In the genomic region with DNA sequence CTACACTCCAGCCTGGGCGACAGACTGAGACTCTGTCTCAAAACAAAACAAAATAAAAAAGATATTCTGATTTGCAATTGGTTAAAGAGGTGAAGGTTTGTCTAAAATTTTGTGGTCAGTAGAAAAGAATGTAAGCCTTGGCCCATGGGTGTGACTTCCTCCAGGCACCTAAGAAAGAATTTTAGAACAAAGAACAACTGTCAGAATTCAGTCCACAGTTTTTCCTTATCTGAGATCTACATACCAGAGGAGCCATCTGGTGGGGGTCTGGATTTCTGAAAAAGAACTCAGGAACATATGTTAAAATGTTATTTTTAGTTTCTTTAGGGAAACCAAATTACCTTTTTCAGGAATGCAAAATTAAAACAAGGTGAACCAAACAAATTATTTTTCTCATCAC, we compare ENCODE assay signal across 20 cellular contexts.
A peak's percentile ranks its signal among the peaks of the same experiment; 100 is the strongest.
DNase-seq lines count a peak whose midpoint lies in the region; ATAC-seq, FAIRE-seq and TF ChIP-seq lines count a peak whose summit lies in the region.
"Had no signal": no experiment of that assay in that cellular context is flagged by ENCODE, and none has a peak within 500 bp of the region (broad histone marks: within the 10 kb centered on the region; RNA-seq: fewer than 3 reads in every experiment).

No MANE protein-coding gene starts in this region.

- H3K9me3 ChIP-seq in adipocyte (ENCODE audit: control insufficient read depth, low read length): no peaks in the 10 kb centered on the region
- H3K9me3 ChIP-seq: adrenal gland, sigmoid colon, vagina had no signal

- H3K27me3 ChIP-seq in adipocyte (replicated peaks; ENCODE audit: control insufficient read depth, insufficient read depth, low read length): no peaks in the 10 kb centered on the region
- H3K27me3 ChIP-seq: adrenal gland, neural progenitor cell, sigmoid colon, vagina had no signal

- H3K9ac ChIP-seq in adipocyte (ENCODE audit: low read length): no peak overlapping the region
- H3K9ac ChIP-seq: neural progenitor cell had no signal

- H3K36me3 ChIP-seq in adipocyte (ENCODE audit: control insufficient read depth, insufficient read depth, low read length, severe bottlenecking): no peaks in the 10 kb centered on the region
- H3K36me3 ChIP-seq: adrenal gland, neural progenitor cell, sigmoid colon, vagina had no signal

- TF ChIP-seq POLR2A in GM12891 (IDR thresholded peaks at IDR 0.05; ENCODE audit: low read depth, low read length): no peak

- H3K4me3 ChIP-seq in AG10803 (ENCODE audit: low read length): no peak overlapping the region
- no peak overlapping the region for H3K4me3 ChIP-seq in HFF-Myc (replicated peaks; ENCODE audit: low read depth, low read length)
- no peak overlapping the region for H3K4me3 ChIP-seq in adipocyte (ENCODE audit: low read length)
- H3K4me3 ChIP-seq: adrenal gland, dorsolateral prefrontal cortex, lung, neural progenitor cell, sigmoid colon, vagina had no signal

- no peak for FAIRE-seq in GM12891 (lab: Jason Lieb, UNC)

- H3K4me1 ChIP-seq in adipocyte (ENCODE audit: control insufficient read depth, insufficient read depth, low read length): no peaks in the 10 kb centered on the region
- H3K4me1 ChIP-seq: adrenal gland, sigmoid colon, vagina had no signal

- TF ChIP-seq CTCF in AG10803 (conservative IDR thresholded peaks at IDR 0.05; ENCODE audit: low read length) (no peak), HFF-Myc (IDR thresholded peaks at IDR 0.05; ENCODE audit: low read depth, low read length, missing control alignments) (no peak)

- ATAC-seq in GM21390 (IDR thresholded peaks at IDR 0.05; ENCODE audit: unreplicated experiment): no peak
- no peak for ATAC-seq in HG03159 (IDR thresholded peaks at IDR 0.05; ENCODE audit: unreplicated experiment)
- ATAC-seq: stimulated activated memory B cell treated with anti-CD40 and anti-IgM and Interleukin-4, amounts not matched to agents 10 μg/mL and 1 μg/mL and 100 μg/mL, for 72 hours had no signal

- DNase-seq in AG10803 (ENCODE audit: low read depth) (peak; percentile 17), HFF-Myc (ENCODE audit: extremely low read depth, low read depth) (peak; percentile 63), adipocyte (ENCODE audit: low read depth) (peak; percentile 76), foreskin melanocyte (peak; percentile 31), DMS53 treated with DMSO at 0.1 percent for 48 hours (lab: John Stamatoyannopoulos, UW; ENCODE audit: unreplicated experiment) (no peak), GM12891 (ENCODE audit: insufficient read length, low spot score) (no peak)
- DNase-seq: activated CD4-positive, alpha-beta T cell treated with anti-CD3 and anti-CD28 coated beads, Interleukin-2, amount 50 U/mL, for 48 hours; activated T-cell treated with anti-CD3 and anti-CD28 coated beads, Interleukin-2, amount 50 U/mL, for 48 hours; adrenal gland; dorsolateral prefrontal cortex; HCEC 1CT; MM.1S; SHP77 treated with DMSO at 0.1 percent for 48 hours; sigmoid colon had no signal

TF ChIP-seq in GM12891, 5 proteins besides CTCF, POLR2A, EP300 and RAD21:
- TF ChIP-seq SPI1 (IDR thresholded peaks at IDR 0.05; ENCODE audit: low read depth, low read length): no peak

Comparison
In these comparisons a context has a peak if more than half of its experiments do, and no peak if none do; other contexts are left out.
1. DNase-seq: peak in AG10803 (single experiment), HFF-Myc (single experiment), adipocyte (single experiment) and foreskin melanocyte (single experiment); none in DMS53 treated with DMSO at 0.1 percent for 48 hours (single experiment) and GM12891 (single experiment).